28 cellular contexts compared by ENCODE assay signal in the genomic region with DNA sequence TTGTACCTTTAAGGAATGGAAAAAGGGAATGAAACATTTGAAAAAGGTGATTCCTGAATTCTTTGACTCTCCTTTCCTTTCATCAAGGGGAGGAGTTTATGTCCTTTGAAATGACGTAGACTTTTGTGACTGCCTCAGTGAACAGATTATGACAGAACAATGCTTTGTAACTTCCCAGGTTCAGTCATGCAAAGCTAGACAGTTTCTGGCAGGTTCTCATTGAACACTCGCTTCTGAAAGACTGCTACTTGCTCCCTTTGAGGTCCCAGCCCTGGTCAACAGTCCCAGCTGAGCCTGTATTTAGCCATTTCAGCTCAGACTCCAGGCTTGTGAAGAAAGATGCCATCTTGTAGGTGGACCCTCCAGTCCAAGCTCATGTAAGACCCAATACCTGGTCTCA.
"Had no signal": no experiment of that assay in that cellular context is flagged by ENCODE, and none has a peak within 500 bp of the region (broad histone marks: within the 10 kb centered on the region; RNA-seq: fewer than 3 reads in every experiment).

No MANE protein-coding gene starts in this region.

- DNase-seq: hippocampal formation; kidney glomerular epithelial cell; left colon; left lung; lower lobe of right lung; mammary epithelial cell; mesenchymal stem cell; naive thymus-derived CD8-positive, alpha-beta T cell; pancreas; posterior cingulate gyrus; right cardiac atrium; sigmoid colon; small intestine; spleen; stimulated activated CD4-positive, alpha-beta T cell treated with anti-CD3 and anti-CD28 coated beads, Interleukin-4, amount 100 ng/mL, for 24 hours; stimulated activated naive CD4-positive, alpha-beta T cell; tibial artery; trophoblast cell; upper lobe of right lung had no signal

- H3K4me3 Mint-ChIP-seq: naive thymus-derived CD8-positive, alpha-beta T cell; nephron; neural crest cell; stimulated activated effector memory CD8-positive, alpha-beta T cell treated with anti-CD3 and anti-CD28 coated beads, Interleukin-12 subunit alpha, Interleukin-12 subunit beta, amount 100 ng/mL, for 72 hours; stimulated activated naive CD8-positive, alpha-beta T cell treated with anti-CD3 and anti-CD28 coated beads, Interleukin-15, Interleukin-2, amounts not matched to agents 100 ng/mL and 50 ng/mL, for 24 hours had no signal

- ATAC-seq: left colon; left lung; lower lobe of right lung; naive thymus-derived CD8-positive, alpha-beta T cell; pancreas; right cardiac atrium; stimulated activated effector memory CD8-positive, alpha-beta T cell treated with anti-CD3 and anti-CD28 coated beads, Interleukin-12 subunit alpha, Interleukin-12 subunit beta, amount 100 ng/mL, for 72 hours; upper lobe of right lung had no signal

- H3K9me3 ChIP-seq: left lung, lower lobe of right lung, pancreas, prostate gland, sigmoid colon, suprapubic skin, thoracic aorta, tibial artery, upper lobe of right lung had no signal

- H3K27ac Mint-ChIP-seq: nephron; stimulated activated effector memory CD8-positive, alpha-beta T cell treated with anti-CD3 and anti-CD28 coated beads, Interleukin-12 subunit alpha, Interleukin-12 subunit beta, amount 100 ng/mL, for 72 hours; stimulated activated naive CD8-positive, alpha-beta T cell treated with anti-CD3 and anti-CD28 coated beads, Interleukin-15, Interleukin-2, amounts not matched to agents 100 ng/mL and 50 ng/mL, for 24 hours had no signal

- FAIRE-seq: keratinocyte, pancreas, small intestine, urothelium cell line had no signal

- H3K4me1 Mint-ChIP-seq: neural crest cell; stimulated activated effector memory CD8-positive, alpha-beta T cell treated with anti-CD3 and anti-CD28 coated beads, Interleukin-12 subunit alpha, Interleukin-12 subunit beta, amount 100 ng/mL, for 72 hours had no signal

- H3K4me1 ChIP-seq: left lung, lower lobe of right lung, pancreas, prostate gland, sigmoid colon, spleen, suprapubic skin, tibial artery, upper lobe of right lung had no signal

- H3K27ac ChIP-seq: left lung, lower lobe of right lung, pancreas, prostate gland, sigmoid colon, spleen, suprapubic skin, thoracic aorta, tibial artery, upper lobe of right lung had no signal

- H3K27me3 ChIP-seq: left lung, pancreas, spleen, upper lobe of right lung had no signal

- H3K27me3 Mint-ChIP-seq: naive thymus-derived CD8-positive, alpha-beta T cell had no signal

- H3K36me3 Mint-ChIP-seq: naive thymus-derived CD8-positive, alpha-beta T cell; stimulated activated effector memory CD8-positive, alpha-beta T cell treated with anti-CD3 and anti-CD28 coated beads, Interleukin-12 subunit alpha, Interleukin-12 subunit beta, amount 100 ng/mL, for 72 hours had no signal

- H3K36me3 ChIP-seq: left lung, lower lobe of right lung, pancreas, prostate gland, sigmoid colon, spleen, suprapubic skin, thoracic aorta, tibial artery, upper lobe of right lung had no signal

- H3K4me3 ChIP-seq: left lung, lower lobe of right lung, pancreas, prostate gland, sigmoid colon, spleen, suprapubic skin, thoracic aorta, tibial artery, upper lobe of right lung had no signal
